Comparison of ENCODE assay signal across 15 cellular contexts in the genomic region with DNA sequence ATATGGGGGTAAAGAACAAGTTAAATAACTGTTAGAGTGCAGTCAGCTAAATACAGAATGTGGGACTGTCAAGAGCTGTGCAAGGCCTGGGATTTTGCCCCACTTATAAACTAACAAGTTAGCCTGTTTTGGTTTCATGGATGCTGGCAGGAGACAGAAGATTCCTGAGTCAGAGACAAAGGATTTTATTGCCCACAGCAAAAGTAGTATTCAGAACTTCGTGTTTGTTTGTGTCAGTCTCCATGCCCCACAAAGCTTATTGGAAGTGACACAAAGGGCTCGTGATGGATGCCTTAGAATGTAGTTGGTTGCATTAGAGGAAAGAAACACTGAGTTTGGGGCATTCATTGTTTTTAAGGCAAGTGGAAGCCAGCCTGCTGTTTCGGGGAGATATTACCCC. TPM values are rescaled to one million over a fixed set of nuclear protein-coding genes. Genes with fewer than 3 reads are reported as not detected.
"Had no signal": no experiment of that assay in that cellular context is flagged by ENCODE, and none has a peak within 500 bp of the region (broad histone marks: within the 10 kb centered on the region; RNA-seq: fewer than 3 reads in every experiment).

No MANE protein-coding gene starts in this region.

- H3K27me3 Mint-ChIP-seq: activated T-helper 17 cell treated with anti-CD3 and anti-CD28 coated beads, Interleukin-2, amount 50 U/mL, for 72 hours; memory B cell had no signal

- H3K36me3 Mint-ChIP-seq: WTC11 had no signal

- H3K36me3 ChIP-seq: adrenal gland, ovary, stomach, thyroid gland had no signal

- H3K4me3 ChIP-seq: adrenal gland, ovary, skin epidermis, stomach, thyroid gland had no signal

- H3K27ac ChIP-seq: adrenal gland, ovary, skin epidermis, stomach, thyroid gland had no signal

- H3K9me3 ChIP-seq: ovary, thyroid gland had no signal

- H3K4me3 Mint-ChIP-seq: activated naive CD4-positive, alpha-beta T cell treated with anti-CD3 and anti-CD28 coated beads for 36 hours; activated T-helper 17 cell treated with anti-CD3 and anti-CD28 coated beads, Interleukin-2, amount 50 U/mL, for 72 hours; memory B cell; nephron; T-helper 1 cell treated with Interleukin-12 subunit alpha and Interleukin-12 subunit beta and Interleukin-4 antibody, amounts not matched to agents 30 μg/mL and 1 μg/mL, for 36 hours; WTC11 had no signal

- H3K4me1 ChIP-seq: adrenal gland, thyroid gland had no signal

- H3K4me1 Mint-ChIP-seq: activated T-helper 17 cell treated with anti-CD3 and anti-CD28 coated beads, Interleukin-2, amount 50 U/mL, for 72 hours; nephron; WTC11 had no signal

- H3K27ac Mint-ChIP-seq: activated naive CD4-positive, alpha-beta T cell treated with anti-CD3 and anti-CD28 coated beads for 36 hours; activated T-helper 17 cell treated with anti-CD3 and anti-CD28 coated beads, Interleukin-2, amount 50 U/mL, for 72 hours; memory B cell; nephron; T-helper 1 cell treated with Interleukin-12 subunit alpha and Interleukin-12 subunit beta and Interleukin-4 antibody, amounts not matched to agents 30 μg/mL and 1 μg/mL, for 36 hours; WTC11 had no signal

- ATAC-seq: activated T-helper 17 cell treated with anti-CD3 and anti-CD28 coated beads, Interleukin-2, amount 50 U/mL, for 72 hours; SK-N-SH treated with all-trans-retinoic acid at 6 μM for 48 hours; WTC11 had no signal

- H3K27me3 ChIP-seq: adrenal gland, ovary, stomach, thyroid gland had no signal

- DNase-seq: activated CD4-positive, alpha-beta T cell treated with anti-CD3 and anti-CD28 coated beads for 48 hours; activated naive CD4-positive, alpha-beta T cell treated with anti-CD3 and anti-CD28 coated beads for 36 hours; adrenal gland; glutamatergic neuron; ovary; stimulated activated CD4-positive, alpha-beta T cell treated with anti-CD3 and anti-CD28 coated beads, Interleukin-4, amount 100 ng/mL, for 4 hours; stomach; thyroid gland had no signal

RNA-seq across cellular contexts. Expression of a gene that starts 56.9 kb away (rescaled TPM):
- total RNA-seq: activated naive CD4-positive, alpha-beta T cell treated with anti-CD3 and anti-CD28 coated beads for 36 hours had no signal
